ENCODE assay signal across 9 cellular contexts in genomic region chr12:94186461-94187237, GRCh38. TPM values are rescaled to one million over a fixed set of nuclear protein-coding genes. Genes with fewer than 3 reads are reported as not detected.
DNase-seq lines count a peak whose midpoint lies in the region; ATAC-seq, FAIRE-seq and TF ChIP-seq lines count a peak whose summit lies in the region.
"Had no signal": no experiment of that assay in that cellular context is flagged by ENCODE, and none has a peak within 500 bp of the region (broad histone marks: within the 10 kb centered on the region; RNA-seq: fewer than 3 reads in every experiment).

No MANE protein-coding gene starts in this region.

- H3K27me3 Mint-ChIP-seq in endodermal cell (ENCODE audit: insufficient read depth) = peaks cover 4% of the 10 kb centered on the region

- no peak overlapping the region for H3K27ac ChIP-seq in A673 (ENCODE audit: low read depth, low read length, poor library complexity, severe bottlenecking)
- H3K27ac ChIP-seq in endodermal cell (ENCODE audit: low read depth, low read length) = peak overlapping the region; percentile 83

- no peak for ATAC-seq in GM19023 (IDR thresholded peaks at IDR 0.05; ENCODE audit: unreplicated experiment)
- no peak for ATAC-seq in stimulated activated effector memory CD8-positive, alpha-beta T cell treated with anti-CD3 and anti-CD28 coated beads, Interleukin-12 subunit alpha, Interleukin-12 subunit beta, amount 100 ng/mL, for 72 hours
- ATAC-seq: CD8-positive, alpha-beta T cell had no signal

- H3K4me3 ChIP-seq in A673 (ENCODE audit: low read depth, low read length, poor library complexity, severe bottlenecking) (peak overlapping the region; percentile 27), endodermal cell (ENCODE audit: low read length) (no peak overlapping the region)

- intact Hi-C loops in A673 (cut with micrococcal nuclease; ENCODE audit: unreplicated experiment) = no loop called here

- no peaks in the 10 kb centered on the region for H3K4me1 ChIP-seq in A673 (ENCODE audit: insufficient read depth, low read length, poor library complexity, severe bottlenecking)
- peaks cover 21% of the 10 kb centered on the region for H3K4me1 ChIP-seq in endodermal cell (ENCODE audit: control insufficient read depth, insufficient read depth, low read length)

- no peaks in the 10 kb centered on the region for H3K9me3 ChIP-seq in A673 (ENCODE audit: low read depth, low read length, poor library complexity, severe bottlenecking)
- H3K9me3 ChIP-seq in endodermal cell (ENCODE audit: control insufficient read depth, low read length) = no peaks in the 10 kb centered on the region

- peaks cover 27% of the 10 kb centered on the region for H3K4me1 Mint-ChIP-seq in endodermal cell
- H3K4me1 Mint-ChIP-seq in stimulated activated effector memory CD8-positive, alpha-beta T cell treated with anti-CD3 and anti-CD28 coated beads, Interleukin-12 subunit alpha, Interleukin-12 subunit beta, amount 100 ng/mL, for 72 hours = peaks cover 8% of the 10 kb centered on the region

- H3K36me3 ChIP-seq in A673 (ENCODE audit: insufficient read depth, low read length, poor library complexity, severe bottlenecking) (no peaks in the 10 kb centered on the region), endodermal cell (ENCODE audit: control insufficient read depth, insufficient read depth, low read length) (no peaks in the 10 kb centered on the region)

- H3K9ac ChIP-seq in endodermal cell (ENCODE audit: extremely low read depth, low read length, poor library complexity, severe bottlenecking) = no peak overlapping the region

- H3K4me3 Mint-ChIP-seq in endodermal cell = no peak overlapping the region
- no peak overlapping the region for H3K4me3 Mint-ChIP-seq in stimulated activated effector memory CD8-positive, alpha-beta T cell treated with anti-CD3 and anti-CD28 coated beads, Interleukin-12 subunit alpha, Interleukin-12 subunit beta, amount 100 ng/mL, for 72 hours
- H3K4me3 Mint-ChIP-seq: CD8-positive, alpha-beta T cell had no signal

- no peaks in the 10 kb centered on the region for H3K9me3 Mint-ChIP-seq in endodermal cell
- peaks cover 5% of the 10 kb centered on the region for H3K9me3 Mint-ChIP-seq in stimulated activated effector memory CD8-positive, alpha-beta T cell treated with anti-CD3 and anti-CD28 coated beads, Interleukin-12 subunit alpha, Interleukin-12 subunit beta, amount 100 ng/mL, for 72 hours
- H3K9me3 Mint-ChIP-seq: CD8-positive, alpha-beta T cell had no signal

- H3K27ac Mint-ChIP-seq in endodermal cell = no peak overlapping the region
- H3K27ac Mint-ChIP-seq in stimulated activated effector memory CD8-positive, alpha-beta T cell treated with anti-CD3 and anti-CD28 coated beads, Interleukin-12 subunit alpha, Interleukin-12 subunit beta, amount 100 ng/mL, for 72 hours = no peak overlapping the region
- H3K27ac Mint-ChIP-seq: CD8-positive, alpha-beta T cell had no signal

- H3K27me3 ChIP-seq in A673 (replicated peaks; ENCODE audit: insufficient read depth, low read depth, low read length, poor library complexity) (peaks cover 2% of the 10 kb centered on the region), endodermal cell (ENCODE audit: control insufficient read depth, insufficient read depth, low read length, poor library complexity, severe bottlenecking) (no peaks in the 10 kb centered on the region)

- CTCF ChIA-PET in A673 (lab: Charles Lee) = no interaction called here

- peak; percentile 59 for DNase-seq in A673 (ENCODE audit: low spot score)
- peak; percentile 61 for DNase-seq in NCI-H1417 treated with DMSO at 0.1 percent for 48 hours (lab: John Stamatoyannopoulos, UW)
- peak; percentile 97 for DNase-seq in endodermal cell
- peak; percentile 68 for DNase-seq in middle frontal gyrus (ENCODE audit: extremely low spot score, low spot score)
- no peak for DNase-seq in D721Med (ENCODE audit: insufficient read length, low spot score)
- DNase-seq in stimulated activated effector memory CD8-positive, alpha-beta T cell treated with anti-CD3 and anti-CD28 coated beads, Interleukin-12 subunit alpha, Interleukin-12 subunit beta, amount 100 ng/mL, for 72 hours (ENCODE audit: low spot score in 2 of 2) = no peak
- DNase-seq in LoVo (ENCODE audit: low spot score) = no peak
- DNase-seq: CD8-positive, alpha-beta T cell had no signal

- no TSS peak for BruUV-seq in A673 (replicated peaks; lab: Mats Ljungman, UMichigan)

- TF ChIP-seq CTCF in A673 (conservative IDR thresholded peaks at IDR 0.05; ENCODE audit: low read depth, low read length) (no peak), endodermal cell (conservative IDR thresholded peaks at IDR 0.05) (no peak), D721Med (IDR thresholded peaks at IDR 0.05; ENCODE audit: insufficient read depth, missing control alignments) (no peak)

- WGBS in endodermal cell (ENCODE audit: insufficient coverage in 1 of 2, insufficient read length in 1 of 2), 2 experiments = 69 to 83% methylated on average over 18 to 37 of the region's 37 CpGs

- FAIRE-seq in D721Med (lab: Jason Lieb, UNC) = no peak

- H3K36me3 Mint-ChIP-seq in endodermal cell (ENCODE audit: low read depth) = no peaks in the 10 kb centered on the region
- no peaks in the 10 kb centered on the region for H3K36me3 Mint-ChIP-seq in stimulated activated effector memory CD8-positive, alpha-beta T cell treated with anti-CD3 and anti-CD28 coated beads, Interleukin-12 subunit alpha, Interleukin-12 subunit beta, amount 100 ng/mL, for 72 hours

- POLR2A ChIA-PET in A673 (lab: Charles Lee; ENCODE audit: low non-redundant PET) = no interaction called here

RNA-seq across cellular contexts. Expression of gene PLXNC1, which starts 38.3 kb away (rescaled TPM):
- 0.30 and 0.76 TPM in 2 replicates for total RNA-seq in A673 (2021)
- 1 to 10 TPM; 1.6 to 1.9 TPM for total RNA-seq in endodermal cell
- polyA plus RNA-seq in endodermal cell (2013, experiment 1 of 2) = 10.2 TPM
- polyA plus RNA-seq in endodermal cell (2013, experiment 2 of 2) = 9.9 TPM

Comparison
In these comparisons a context has a peak if more than half of its experiments do, and no peak if none do; other contexts are left out.
1. DNase-seq: peak in A673 (single experiment), NCI-H1417 treated with DMSO at 0.1 percent for 48 hours (single experiment), endodermal cell (single experiment) and middle frontal gyrus (single experiment); none in D721Med (single experiment), stimulated activated effector memory CD8-positive, alpha-beta T cell treated with anti-CD3 and anti-CD28 coated beads, Interleukin-12 subunit alpha, Interleukin-12 subunit beta, amount 100 ng/mL, for 72 hours (0 of 2) and LoVo (single experiment).